ENCODE assay signal across 1 cellular context in the genomic region with DNA sequence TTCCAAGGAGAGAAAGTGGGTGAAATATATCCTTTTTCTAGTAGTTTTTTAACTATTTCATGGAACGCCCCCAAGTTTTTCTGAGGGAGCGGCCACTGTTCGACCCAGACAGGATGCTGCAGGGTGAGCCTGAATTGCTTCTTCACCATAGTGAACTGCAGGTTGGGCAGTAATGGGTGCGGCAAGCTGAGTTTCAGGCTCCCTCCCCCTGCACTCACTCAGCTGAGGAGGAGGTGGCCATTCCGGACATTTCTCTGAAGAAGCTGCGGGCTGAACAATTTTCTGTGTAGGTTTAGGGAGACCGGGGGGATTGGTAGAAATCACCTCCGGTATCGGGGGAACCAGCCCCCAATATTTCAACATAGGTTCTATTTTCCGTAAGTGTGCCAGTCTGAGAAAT.
TF ChIP-seq lines count a peak whose summit lies in the region.

No MANE protein-coding gene starts in this region.

TF ChIP-seq in GM23338, 12 proteins besides CTCF, POLR2A, EP300 and RAD21 (continued from another document):
- TF ChIP-seq, protein P1, sequence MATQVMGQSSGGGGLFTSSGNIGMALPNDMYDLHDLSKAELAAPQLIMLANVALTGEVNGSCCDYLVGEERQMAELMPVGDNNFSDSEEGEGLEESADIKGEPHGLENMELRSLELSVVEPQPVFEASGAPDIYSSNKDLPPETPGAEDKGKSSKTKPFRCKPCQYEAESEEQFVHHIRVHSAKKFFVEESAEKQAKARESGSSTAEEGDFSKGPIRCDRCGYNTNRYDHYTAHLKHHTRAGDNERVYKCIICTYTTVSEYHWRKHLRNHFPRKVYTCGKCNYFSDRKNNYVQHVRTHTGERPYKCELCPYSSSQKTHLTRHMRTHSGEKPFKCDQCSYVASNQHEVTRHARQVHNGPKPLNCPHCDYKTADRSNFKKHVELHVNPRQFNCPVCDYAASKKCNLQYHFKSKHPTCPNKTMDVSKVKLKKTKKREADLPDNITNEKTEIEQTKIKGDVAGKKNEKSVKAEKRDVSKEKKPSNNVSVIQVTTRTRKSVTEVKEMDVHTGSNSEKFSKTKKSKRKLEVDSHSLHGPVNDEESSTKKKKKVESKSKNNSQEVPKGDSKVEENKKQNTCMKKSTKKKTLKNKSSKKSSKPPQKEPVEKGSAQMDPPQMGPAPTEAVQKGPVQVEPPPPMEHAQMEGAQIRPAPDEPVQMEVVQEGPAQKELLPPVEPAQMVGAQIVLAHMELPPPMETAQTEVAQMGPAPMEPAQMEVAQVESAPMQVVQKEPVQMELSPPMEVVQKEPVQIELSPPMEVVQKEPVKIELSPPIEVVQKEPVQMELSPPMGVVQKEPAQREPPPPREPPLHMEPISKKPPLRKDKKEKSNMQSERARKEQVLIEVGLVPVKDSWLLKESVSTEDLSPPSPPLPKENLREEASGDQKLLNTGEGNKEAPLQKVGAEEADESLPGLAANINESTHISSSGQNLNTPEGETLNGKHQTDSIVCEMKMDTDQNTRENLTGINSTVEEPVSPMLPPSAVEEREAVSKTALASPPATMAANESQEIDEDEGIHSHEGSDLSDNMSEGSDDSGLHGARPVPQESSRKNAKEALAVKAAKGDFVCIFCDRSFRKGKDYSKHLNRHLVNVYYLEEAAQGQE (IDR thresholded peaks at IDR 0.05; ENCODE audit: unreplicated experiment), result no peak
